ENCODE assay signal across 19 cellular contexts in the genomic region with DNA sequence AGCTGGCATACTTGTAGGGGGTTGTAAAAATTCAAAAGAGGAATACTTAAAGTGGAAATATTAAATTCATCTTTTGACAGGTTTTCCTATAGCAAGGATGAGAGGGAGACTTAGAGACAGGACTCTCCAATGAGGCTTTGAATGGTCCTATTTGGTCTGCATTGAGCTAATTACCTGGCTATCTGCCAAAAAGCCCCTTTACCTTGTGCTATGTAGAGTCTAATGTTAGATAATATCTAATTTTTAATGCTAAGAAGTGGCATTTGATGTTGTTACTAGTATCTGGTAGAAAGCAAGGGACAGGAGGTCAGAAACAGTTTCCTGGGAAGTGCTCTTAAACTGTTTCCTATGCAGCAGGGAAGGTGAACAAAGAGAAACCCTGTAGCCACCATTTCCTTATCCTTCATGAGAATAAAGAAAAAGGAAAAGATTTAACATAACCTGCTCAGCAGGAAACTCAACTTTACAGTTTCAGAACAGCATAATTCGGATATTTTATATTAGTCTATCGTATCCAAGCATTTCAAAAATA.
DNase-seq lines count a peak whose midpoint lies in the region; TF ChIP-seq lines count a peak whose summit lies in the region.
"Had no signal": no experiment of that assay in that cellular context is flagged by ENCODE, and none has a peak within 500 bp of the region (broad histone marks: within the 10 kb centered on the region; RNA-seq: fewer than 3 reads in every experiment).

No MANE protein-coding gene starts in this region.

- peaks cover 29% of the 10 kb centered on the region for H3K4me1 Mint-ChIP-seq in endothelial cell (ENCODE audit: unreplicated experiment)

- TF ChIP-seq CTCF in A673 (conservative IDR thresholded peaks at IDR 0.05; ENCODE audit: low read depth, low read length) (no peak), endothelial cell (IDR thresholded peaks at IDR 0.05; ENCODE audit: unreplicated experiment) (no peak), RWPE1 (conservative IDR thresholded peaks at IDR 0.05; ENCODE audit: low read depth) (no peak)

- H3K27ac Mint-ChIP-seq in endothelial cell (ENCODE audit: unreplicated experiment): peak overlapping the region; percentile 89

- no peaks in the 10 kb centered on the region for H3K4me1 ChIP-seq in A673 (ENCODE audit: insufficient read depth, low read length, poor library complexity, severe bottlenecking)
- H3K4me1 ChIP-seq: A549, SJCRH30 had no signal

- no peaks in the 10 kb centered on the region for H3K36me3 Mint-ChIP-seq in endothelial cell (ENCODE audit: low read depth, unreplicated experiment)

- no peaks in the 10 kb centered on the region for H3K9me3 Mint-ChIP-seq in endothelial cell (ENCODE audit: unreplicated experiment)

- POLR2A ChIA-PET in A673 (lab: Charles Lee; ENCODE audit: low non-redundant PET): no interaction called here
- POLR2A ChIA-PET in RWPE1 (lab: Yijun Ruan, JAX; ENCODE audit: low non-redundant PET): no interaction called here

- H3K4me3 Mint-ChIP-seq in endothelial cell (ENCODE audit: unreplicated experiment): no peak overlapping the region

- H3K27ac ChIP-seq in A673 (ENCODE audit: low read depth, low read length, poor library complexity, severe bottlenecking) (no peak overlapping the region), RWPE1 (no peak overlapping the region)
- H3K27ac ChIP-seq: A549, KMS-11, SJCRH30 had no signal

- no peak overlapping the region for H3K4me3 ChIP-seq in A673 (ENCODE audit: low read depth, low read length, poor library complexity, severe bottlenecking)
- H3K4me3 ChIP-seq: A549, SJCRH30 had no signal

- H3K36me3 ChIP-seq in A673 (ENCODE audit: insufficient read depth, low read length, poor library complexity, severe bottlenecking): no peaks in the 10 kb centered on the region
- H3K36me3 ChIP-seq: SJCRH30 had no signal

- CTCF ChIA-PET in A673 (lab: Charles Lee) (no interaction called here), RWPE1 (lab: Yijun Ruan, JAX) (no interaction called here)

- H3K9me3 ChIP-seq in A673 (ENCODE audit: low read depth, low read length, poor library complexity, severe bottlenecking): no peaks in the 10 kb centered on the region
- H3K9me3 ChIP-seq: A549, SJCRH30 had no signal

- DNase-seq in A673 (ENCODE audit: low spot score) (peak; percentile 51), NCI-H1092 treated with DMSO at 0.1 percent for 48 hours (lab: John Stamatoyannopoulos, UW) (peak; percentile 48), NCI-H69 (lab: John Stamatoyannopoulos, UW) (peak; percentile 8), endothelial cell (ENCODE audit: low spot score) (no peak), AG08395 (ENCODE audit: low spot score) (no peak), RWPE1 (ENCODE audit: low spot score) (no peak), NCI-H2029 (lab: John Stamatoyannopoulos, UW) (no peak), cardiac septum (ENCODE audit: low spot score) (no peak)
- DNase-seq: C1 segment of cervical spinal cord, DND-41, MV-4-11, NCI-H1694 treated with DMSO at 0.1 percent for 48 hours, NCI-H2171, NCI-H446 treated with DMSO at 0.1 percent for 48 hours, SJCRH30, SW 1271, T-helper 2 cell had no signal

- no peaks in the 10 kb centered on the region for H3K27me3 Mint-ChIP-seq in endothelial cell (ENCODE audit: unreplicated experiment)

- intact Hi-C loops in A673 (cut with micrococcal nuclease; ENCODE audit: unreplicated experiment): no loop called here
- intact Hi-C loops in cardiac septum (cut with DNase I): no loop called here

- H3K27me3 ChIP-seq in A673 (replicated peaks; ENCODE audit: insufficient read depth, low read depth, low read length, poor library complexity): no peaks in the 10 kb centered on the region
- H3K27me3 ChIP-seq: SJCRH30 had no signal

- BruUV-seq in A673 (replicated peaks; lab: Mats Ljungman, UMichigan): no TSS peak

Comparison
In these comparisons a context has a peak if more than half of its experiments do, and no peak if none do; other contexts are left out.
1. DNase-seq: peak in A673 (single experiment), NCI-H1092 treated with DMSO at 0.1 percent for 48 hours (single experiment) and NCI-H69 (single experiment); none in endothelial cell (single experiment), AG08395 (single experiment), RWPE1 (single experiment), NCI-H2029 (single experiment) and cardiac septum (single experiment).